Comparison of ENCODE assay signal across 19 cellular contexts in the genomic region with DNA sequence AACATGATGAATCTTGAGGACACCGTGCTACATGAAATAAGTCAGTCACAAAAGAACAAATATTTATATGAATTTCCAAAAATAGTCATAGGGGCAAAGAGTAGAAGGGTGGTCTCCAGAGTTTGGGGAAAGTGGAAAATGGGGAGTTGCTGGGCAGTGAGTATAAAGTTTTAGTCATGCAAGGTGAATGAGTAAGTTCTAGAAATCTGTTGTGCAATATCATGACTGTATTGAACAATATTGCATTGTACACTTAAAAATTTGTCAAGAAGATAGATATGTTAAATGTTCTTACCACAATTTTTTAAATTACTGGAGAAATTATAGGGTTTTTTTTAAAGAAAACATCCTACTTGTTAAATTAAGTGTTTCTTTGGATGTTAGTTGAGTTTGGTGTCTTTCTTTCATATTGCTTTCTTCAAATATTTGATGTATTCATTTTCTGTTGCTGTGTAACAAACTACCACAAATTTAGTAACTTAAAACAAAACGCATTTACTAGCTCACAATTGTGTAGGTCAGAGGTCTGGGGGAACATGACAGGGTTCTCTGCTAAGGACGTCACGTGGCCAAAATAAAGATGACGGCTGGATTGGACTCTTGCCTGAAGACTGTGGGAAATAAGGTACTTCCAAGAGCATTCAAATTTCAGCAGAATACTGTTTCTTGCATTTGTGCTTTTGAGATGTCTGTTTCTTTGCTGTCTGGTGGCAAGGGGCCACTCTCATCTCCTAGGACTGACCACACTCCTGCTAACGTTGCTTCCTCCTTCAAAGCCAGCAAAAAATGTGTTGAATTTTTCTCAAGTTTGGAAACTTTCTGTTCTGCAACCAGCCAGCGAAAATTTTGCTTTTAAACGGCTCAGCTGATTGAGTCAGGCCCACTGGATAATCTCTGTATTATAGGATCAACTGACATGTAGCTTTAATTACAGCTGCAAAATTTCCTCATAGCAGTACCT.
DNase-seq lines count a peak whose midpoint lies in the region; ATAC-seq and TF ChIP-seq lines count a peak whose summit lies in the region.
"Had no signal": no experiment of that assay in that cellular context is flagged by ENCODE, and none has a peak within 500 bp of the region (broad histone marks: within the 10 kb centered on the region; RNA-seq: fewer than 3 reads in every experiment).

No MANE protein-coding gene starts in this region.

- intact Hi-C loops in right lobe of liver (cut with DNase I), result no loop called here

- ATAC-seq in right lobe of liver (peak; percentile 32 to 77 (median 52)), GM21737 (IDR thresholded peaks at IDR 0.05; ENCODE audit: unreplicated experiment) (no peak), HG02623 (IDR thresholded peaks at IDR 0.05; ENCODE audit: unreplicated experiment) (no peak), GM18505 (IDR thresholded peaks at IDR 0.05; ENCODE audit: unreplicated experiment) (no peak)
- ATAC-seq: body of pancreas had no signal

- WGBS in right lobe of liver (ENCODE audit: insufficient coverage, low coverage, low lambda C conversion rate, missing lambda C conversion rate), result 57% methylated on average over 8 of the region's 8 CpGs

- DNase-seq in CD1c-positive myeloid dendritic cell (ENCODE audit: extremely low spot score) (peak; percentile 29), NCI-H460 (ENCODE audit: extremely low read depth, low read depth) (peak; percentile 4), cardiac fibroblast (ENCODE audit: low read depth in 2 of 2) (peak; percentile 48 to 91), right lobe of liver (no peak)
- no peak for DNase-seq in activated CD4-positive, alpha-beta T cell treated with anti-CD3 and anti-CD28 coated beads, Interleukin-2, amount 50 U/mL, for 4 hours
- DNase-seq: activated gamma-delta T cell treated with Interleukin-2 at 50 U/mL for 16 hours; effector CD8-positive, alpha-beta T cell; immature natural killer cell; NCI-H1417; NCI-H345; retina; stimulated activated CD4-positive, alpha-beta T cell treated with anti-CD3 and anti-CD28 coated beads, Interleukin-2, amount 100 ng/mL, for 48 hours; stimulated activated CD8-positive, alpha-beta memory T cell treated with anti-CD3 and anti-CD28 coated beads, Interleukin-4, amount 100 ng/mL, for 48 hours; thyroid gland had no signal

- no peaks in the 10 kb centered on the region for H3K36me3 ChIP-seq in right lobe of liver
- H3K36me3 ChIP-seq: thyroid gland had no signal

- H3K9me3 ChIP-seq in right lobe of liver, result no peaks in the 10 kb centered on the region
- H3K9me3 ChIP-seq: body of pancreas, thyroid gland had no signal

- no peak for TF ChIP-seq CTCF in cardiac fibroblast (IDR thresholded peaks at IDR 0.05; ENCODE audit: low read depth, low read length)
- TF ChIP-seq CTCF in right lobe of liver (IDR thresholded peaks at IDR 0.05), result no peak

- no peak overlapping the region for H3K4me3 ChIP-seq in cardiac fibroblast (replicated peaks in 1 of 2; ENCODE audit: low read depth in 2 of 2, low read length in 2 of 2)
- no peak overlapping the region for H3K4me3 ChIP-seq in right lobe of liver
- H3K4me3 ChIP-seq: body of pancreas, thyroid gland had no signal

- peaks cover 0 to 14% (median 0%) of the 10 kb centered on the region in 4 donors for H3K4me1 ChIP-seq in right lobe of liver
- H3K4me1 ChIP-seq: body of pancreas, thyroid gland had no signal

- H3K27ac ChIP-seq in right lobe of liver, result peak overlapping the region in 2 of 3 donors; percentile 59 to 64
- H3K27ac ChIP-seq: body of pancreas, thyroid gland, VCaP had no signal

- no peaks in the 10 kb centered on the region for H3K27me3 ChIP-seq in right lobe of liver
- H3K27me3 ChIP-seq: body of pancreas, thyroid gland had no signal

- no peak for TF ChIP-seq POLR2A in right lobe of liver (IDR thresholded peaks at IDR 0.05)
- TF ChIP-seq POLR2A in GM18505 (IDR thresholded peaks at IDR 0.05; ENCODE audit: borderline replicate concordance, extremely low read depth, insufficient read depth, insufficient read length), result no peak

Comparison
In these comparisons a context has a peak if more than half of its experiments do, and no peak if none do; other contexts are left out.
1. DNase-seq: peak in CD1c-positive myeloid dendritic cell (single experiment), NCI-H460 (single experiment) and cardiac fibroblast (2 of 2); none in right lobe of liver (0 of 3) and activated CD4-positive, alpha-beta T cell treated with anti-CD3 and anti-CD28 coated beads, Interleukin-2, amount 50 U/mL, for 4 hours (0 of 2).
2. ATAC-seq: peak in right lobe of liver (4 of 4); none in GM21737 (single experiment), HG02623 (single experiment) and GM18505 (single experiment).